Comparison of ENCODE assay signal across 8 cellular contexts in genomic region chr17:7854851-7855642, GRCh38. TPM values are rescaled to one million over a fixed set of nuclear protein-coding genes. Genes with fewer than 3 reads are reported as not detected.
DNase-seq lines count a peak whose midpoint lies in the region; ATAC-seq and TF ChIP-seq lines count a peak whose summit lies in the region.

TMEM88 (plus strand) TSS chr17:7855066; CDS start chr17:7855075, 9 bp downstream.

- peak; percentile 17 for DNase-seq in activated B cell treated with CpG ODN at 0.5 μM for 24 hours
- peak; percentile 76 for DNase-seq in cardiac septum (ENCODE audit: low spot score)
- DNase-seq in psoas muscle: peak in 1 of 2 donors; percentile 64
- DNase-seq in OCI-M2 (lab: John Stamatoyannopoulos, UW; ENCODE audit: unreplicated experiment): no peak
- no peak for DNase-seq in EL
- no peak for DNase-seq in GM20000 (ENCODE audit: low spot score)

- ATAC-seq in activated B cell treated with CpG ODN at 0.5 μM for 24 hours (ENCODE audit: low read depth) (no peak), psoas muscle (no peak), GM21619 (IDR thresholded peaks at IDR 0.05; ENCODE audit: unreplicated experiment) (no peak)

- H3K4me3 Mint-ChIP-seq in activated B cell treated with CpG ODN at 0.5 μM for 24 hours: no peak within 1 kb of the TSS

- peaks cover 48% of the 10 kb centered on the region for H3K36me3 Mint-ChIP-seq in activated B cell treated with CpG ODN at 0.5 μM for 24 hours (ENCODE audit: low read depth)

- H3K27me3 Mint-ChIP-seq in activated B cell treated with CpG ODN at 0.5 μM for 24 hours: no peaks in the 10 kb centered on the region

- no peak for TF ChIP-seq CTCF in activated B cell treated with CpG ODN at 0.5 μM for 24 hours (IDR thresholded peaks at IDR 0.05)
- no peak for TF ChIP-seq CTCF in psoas muscle (IDR thresholded peaks at IDR 0.05)
- no peak for TF ChIP-seq CTCF in GM20000 (IDR thresholded peaks at IDR 0.05; ENCODE audit: extremely low read depth, missing control alignments)

- peak within 1 kb of the TSS; percentile 86 for H3K4me3 ChIP-seq in psoas muscle

- peaks cover 31% of the 10 kb centered on the region for H3K4me1 ChIP-seq in psoas muscle

- POLR2A ChIA-PET in activated B cell treated with CpG ODN at 0.5 μM for 24 hours (lab: Charles Lee): interaction anchor here (0.6 to 3.1 kb wide), 4 partner anchors 11 to 646 kb away, joined by 3 to 98 read pairs (median 41); partner anchors contain the start of gene KDM6B

- TF ChIP-seq POLR2A in GM15510 (IDR thresholded peaks at IDR 0.05; ENCODE audit: borderline replicate concordance, extremely low read depth, insufficient read length): peak; percentile 17

- H3K27ac Mint-ChIP-seq in activated B cell treated with CpG ODN at 0.5 μM for 24 hours: no peak within 1 kb of the TSS

- intact Hi-C loops in activated B cell treated with CpG ODN at 0.5 μM for 24 hours (cut with micrococcal nuclease): loop anchor here (5.0 to 10.0 kb wide), 3 partner anchors 302 to 1203 kb away; partner anchors contain the start of genes C17orf100 and MED31
- intact Hi-C loops in cardiac septum (cut with DNase I): loop anchor here (5.0 kb wide), 1 partner anchor 113 kb away; no protein-coding TSS in a partner anchor
- intact Hi-C loops in psoas muscle (cut with DNase I): loop anchor here in 1 of 2 donors (5.0 kb wide), 1 partner anchor 113 kb away; no protein-coding TSS in a partner anchor

- H3K27ac ChIP-seq in psoas muscle: peak within 1 kb of the TSS; percentile 93

- peaks cover 3 to 45% of the 10 kb centered on the region in 2 donors for H3K36me3 ChIP-seq in psoas muscle (ENCODE audit: insufficient read depth in 1 of 2, low read depth in 1 of 2)

- CTCF ChIA-PET in activated B cell treated with CpG ODN at 0.5 μM for 24 hours (lab: Charles Lee): interaction anchor here (1.0 to 1.3 kb wide), 2 partner anchors 20 to 30 kb away, joined by 3 read pairs; no protein-coding TSS in a partner anchor

- peaks cover 24% of the 10 kb centered on the region for H3K4me1 Mint-ChIP-seq in activated B cell treated with CpG ODN at 0.5 μM for 24 hours

- no peaks in the 10 kb centered on the region for H3K9me3 ChIP-seq in psoas muscle

- no peaks in the 10 kb centered on the region for H3K27me3 ChIP-seq in psoas muscle (ENCODE audit: insufficient read depth in 3 of 3, low read length in 2 of 3)

- WGBS in psoas muscle, 3 donors: 55 to 57% (median 57%) methylated on average over 44 to 54 of the region's 54 CpGs

- no peaks in the 10 kb centered on the region for H3K9me3 Mint-ChIP-seq in activated B cell treated with CpG ODN at 0.5 μM for 24 hours

RNA-seq across cellular contexts. Expression of gene TMEM88, which starts in this region (rescaled TPM):
- total RNA-seq in activated B cell treated with CpG ODN at 0.5 μM for 24 hours (3.2 and 7.1 TPM in 2 replicates), cardiac septum (14.7 TPM), psoas muscle (10 to 100 TPM; 16.3 to 31.3 (median 19.0) TPM)
- polyA plus RNA-seq in psoas muscle: 10 to 100 TPM; 24.0 to 57.4 (median 42.6) TPM

Comparison
In these comparisons a context has a peak if more than half of its experiments do, and no peak if none do; other contexts are left out.
1. DNase-seq: peak in activated B cell treated with CpG ODN at 0.5 μM for 24 hours (single experiment) and cardiac septum (single experiment); none in OCI-M2 (single experiment), EL (single experiment) and GM20000 (single experiment).